ENCODE assay signal across 25 cellular contexts in genomic region chr1:106972074-106972473, GRCh38.
"Had no signal": no experiment of that assay in that cellular context is flagged by ENCODE, and none has a peak within 500 bp of the region (broad histone marks: within the 10 kb centered on the region; RNA-seq: fewer than 3 reads in every experiment).

No MANE protein-coding gene starts in this region.

- ATAC-seq: activated CD4-positive, alpha-beta T cell treated with anti-CD3 and anti-CD28 coated beads for 36 hours; activated CD4-positive, CD25-positive, alpha-beta regulatory T cell treated with anti-CD3 and anti-CD28 coated beads, Interleukin-2, amount 50 U/mL, for 24 hours; activated CD8-positive, alpha-beta T cell treated with anti-CD3 and anti-CD28 coated beads, Interleukin-2, amount 10 ng/mL, durations not matched to agents 7 days and 5 days; body of pancreas; K562; WTC11 had no signal

- H3K4me3 ChIP-seq: adrenal gland, body of pancreas, breast epithelium, K562 had no signal

- H3K4me1 ChIP-seq: adrenal gland, body of pancreas, breast epithelium had no signal

- DNase-seq: activated CD4-positive, alpha-beta T cell treated with anti-CD3 and anti-CD28 coated beads for 36 hours; activated CD4-positive, alpha-beta T cell treated with anti-CD3 and anti-CD28 coated beads, Interleukin-2, amount 10 ng/mL, durations not matched to agents 7 days and 5 days; activated CD4-positive, alpha-beta T cell treated with anti-CD3 and anti-CD28 coated beads, Interleukin-2, amount 50 U/mL, for 48 hours; activated CD8-positive, alpha-beta T cell treated with anti-CD3 and anti-CD28 coated beads, Interleukin-2, amount 10 ng/mL, durations not matched to agents 7 days and 5 days; activated gamma-delta T cell; activated naive CD4-positive, alpha-beta T cell treated with Interleukin-2 at 50 U/mL for 16 hours; activated naive CD8-positive, alpha-beta T cell treated with anti-CD3 and anti-CD28 coated beads, Interleukin-2, amount 10 ng/mL, durations not matched to agents 7 days and 5 days; activated T-cell treated with anti-CD3 and anti-CD28 coated beads, Interleukin-2, amount 50 U/mL, for 24 hours; adrenal gland; body of pancreas; NCI-H1092 treated with DMSO at 0.1 percent for 48 hours; NCI-H1417; NCI-H187 treated with DMSO at 0.1 percent for 48 hours; NCI-H2081; NCI-H2171 treated with DMSO at 0.1 percent for 48 hours; NCI-H2227 treated with DMSO at 0.1 percent for 48 hours; NCI-H446; NCI-H524; NCI-H69; NK-92 treated with Interleukin-12 subunit alpha and Interleukin-12 subunit beta, amount 100 ng/mL, for 24 hours; Right ventricle myocardium superior had no signal

- H3K9me3 ChIP-seq: adrenal gland, body of pancreas, breast epithelium had no signal

- H3K36me3 ChIP-seq: adrenal gland, breast epithelium had no signal

- H3K27ac ChIP-seq: adrenal gland, body of pancreas, breast epithelium had no signal

- H3K27me3 ChIP-seq: adrenal gland, body of pancreas, breast epithelium had no signal
